7 cellular contexts compared by ENCODE assay signal in the genomic region with DNA sequence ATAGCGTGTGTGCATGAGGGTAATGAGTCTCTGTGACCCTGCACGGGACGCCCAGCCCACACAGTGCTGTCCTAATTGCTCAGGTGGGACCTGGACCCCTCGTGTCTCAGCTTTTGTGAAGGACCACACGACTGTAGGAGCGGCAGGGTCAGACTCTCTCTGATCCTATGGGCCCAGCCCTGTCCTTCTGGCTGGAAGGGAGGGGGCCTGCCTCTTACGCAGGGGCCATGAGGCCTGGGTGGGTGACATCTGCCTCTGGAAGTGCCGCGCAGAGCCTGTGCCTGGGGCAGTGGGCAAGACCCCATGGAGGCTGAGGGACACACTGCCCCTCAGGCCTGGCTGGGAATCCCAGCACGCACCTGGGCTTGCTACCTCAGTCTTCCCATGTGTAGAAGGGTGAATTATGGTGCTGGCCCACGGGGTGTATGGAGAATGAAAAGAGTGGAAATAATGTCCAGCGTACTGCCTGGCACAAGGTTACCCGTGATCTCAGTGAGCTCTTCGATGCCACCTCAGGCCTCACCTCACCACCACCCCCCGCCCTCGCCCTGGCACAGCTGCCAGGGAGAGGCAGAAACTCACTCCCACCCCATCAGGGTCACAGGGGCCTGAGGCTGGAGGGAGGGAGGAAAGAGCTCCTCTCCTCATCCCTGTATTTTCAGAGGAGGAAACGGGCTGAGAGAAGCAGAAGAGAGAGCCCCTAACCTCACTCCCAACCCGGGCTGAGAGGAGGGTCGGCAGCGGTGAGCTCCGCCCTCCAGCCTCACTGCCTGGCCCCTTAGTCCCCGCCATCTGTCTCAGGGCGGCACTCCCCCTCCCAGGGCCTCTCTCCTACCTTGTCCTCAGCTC.
A peak's percentile ranks its signal among the peaks of the same experiment; 100 is the strongest.
DNase-seq lines count a peak whose midpoint lies in the region; ATAC-seq and TF ChIP-seq lines count a peak whose summit lies in the region.

No MANE protein-coding gene starts in this region.

- H3K4me3 ChIP-seq in fibroblast of pulmonary artery (replicated peaks; ENCODE audit: low read depth, low read length) (peak overlapping the region; percentile 5), retinal pigment epithelial cell (ENCODE audit: low read length) (peak overlapping the region; percentile 41)

- TF ChIP-seq CTCF in GM13977 (IDR thresholded peaks at IDR 0.05; ENCODE audit: extremely low read depth, insufficient read depth, missing control alignments) (no peak), fibroblast of pulmonary artery (IDR thresholded peaks at IDR 0.05; ENCODE audit: low read length, missing control alignments) (no peak), retinal pigment epithelial cell (conservative IDR thresholded peaks at IDR 0.05; ENCODE audit: low read depth, low read length) (no peak)

- ATAC-seq in HG03280 (IDR thresholded peaks at IDR 0.05; ENCODE audit: unreplicated experiment): no peak

- peak; percentile 11 for DNase-seq in GM13977 (ENCODE audit: low spot score)
- DNase-seq in NCI-H524 treated with DMSO at 0.1 percent for 48 hours (lab: John Stamatoyannopoulos, UW): peak; percentile 10
- no peak for DNase-seq in fibroblast of pulmonary artery (ENCODE audit: low read depth)
- no peak for DNase-seq in retinal pigment epithelial cell (ENCODE audit: low read depth)
- no peak for DNase-seq in HPDE6-E6E7 (ENCODE audit: extremely low spot score)
- DNase-seq in activated gamma-delta T cell (lab: John Stamatoyannopoulos, UW): no peak

- in situ Hi-C loops in GM13977 (cut with MboI; ENCODE audit: low pct_unique_long_range_greater_than_20kb, low sequenced_read_pairs, unreplicated experiment): no loop called here

Comparison
In these comparisons a context has a peak if more than half of its experiments do, and no peak if none do; other contexts are left out.
1. DNase-seq: peak in GM13977 (single experiment) and NCI-H524 treated with DMSO at 0.1 percent for 48 hours (single experiment); none in fibroblast of pulmonary artery (single experiment), retinal pigment epithelial cell (single experiment), HPDE6-E6E7 (single experiment) and activated gamma-delta T cell (single experiment).